Comparison of ENCODE assay signal across 38 cellular contexts in the genomic region with DNA sequence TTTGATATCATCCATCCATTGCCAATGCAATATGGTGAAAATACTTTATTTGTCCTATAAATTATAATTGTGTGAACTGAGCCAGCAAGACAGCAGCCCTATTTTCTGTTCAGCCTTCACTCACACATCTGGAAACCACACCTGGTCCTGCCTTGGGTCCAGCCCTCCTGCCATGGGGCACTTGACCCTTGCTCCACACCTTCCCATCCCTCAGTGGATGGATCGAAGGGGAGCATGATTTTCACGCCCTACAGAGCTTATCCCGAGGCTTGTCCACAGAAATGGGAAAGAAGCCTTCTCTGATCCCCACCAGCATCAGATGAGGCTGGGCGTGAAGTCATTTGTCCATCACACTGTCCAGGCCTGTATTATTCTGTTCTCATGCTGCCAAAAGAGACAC. TPM values are rescaled to one million over a fixed set of nuclear protein-coding genes. Genes with fewer than 3 reads are reported as not detected.
"Had no signal": no experiment of that assay in that cellular context is flagged by ENCODE, and none has a peak within 500 bp of the region (broad histone marks: within the 10 kb centered on the region; RNA-seq: fewer than 3 reads in every experiment).

No MANE protein-coding gene starts in this region.

- DNase-seq: Karpas-422, Kasumi-1, MG63, MM.1S, MV-4-11, NCI-H1048, NCI-H1092, NCI-H1092 treated with DMSO at 0.1 percent for 48 hours, NCI-H1105, NCI-H1105 treated with DMSO at 0.1 percent for 48 hours, NCI-H1417, NCI-H1417 treated with DMSO at 0.1 percent for 48 hours, NCI-H1436, NCI-H1436 treated with DMSO at 0.1 percent for 48 hours, NCI-H146, NCI-H1694, NCI-H1694 treated with DMSO at 0.1 percent for 48 hours, NCI-H187, NCI-H187 treated with DMSO at 0.1 percent for 48 hours, NCI-H1930, NCI-H2029, NCI-H2029 treated with DMSO at 0.1 percent for 48 hours, NCI-H2081, NCI-H2081 treated with DMSO at 0.1 percent for 48 hours, NCI-H2107, NCI-H2171, NCI-H2171 treated with DMSO at 0.1 percent for 48 hours, NCI-H2227 treated with DMSO at 0.1 percent for 48 hours, NCI-H226, NCI-H345, NCI-H446, NCI-H446 treated with DMSO at 0.1 percent for 48 hours, NCI-H510A, NCI-H510A treated with DMSO at 0.1 percent for 48 hours had no signal

- H3K36me3 ChIP-seq: MG63 had no signal

- H3K27me3 ChIP-seq: MG63 had no signal

- H3K9me3 ChIP-seq: MG63 had no signal

- H3K27ac ChIP-seq: KMS-11 had no signal

- H3K4me3 ChIP-seq: MG63 had no signal

RNA-seq across cellular contexts. Expression of a gene that starts 10.1 kb away (rescaled TPM):
- total RNA-seq: LHCN-M2, MCF 10A, NCI-H460 had no signal
